In the genomic region with DNA sequence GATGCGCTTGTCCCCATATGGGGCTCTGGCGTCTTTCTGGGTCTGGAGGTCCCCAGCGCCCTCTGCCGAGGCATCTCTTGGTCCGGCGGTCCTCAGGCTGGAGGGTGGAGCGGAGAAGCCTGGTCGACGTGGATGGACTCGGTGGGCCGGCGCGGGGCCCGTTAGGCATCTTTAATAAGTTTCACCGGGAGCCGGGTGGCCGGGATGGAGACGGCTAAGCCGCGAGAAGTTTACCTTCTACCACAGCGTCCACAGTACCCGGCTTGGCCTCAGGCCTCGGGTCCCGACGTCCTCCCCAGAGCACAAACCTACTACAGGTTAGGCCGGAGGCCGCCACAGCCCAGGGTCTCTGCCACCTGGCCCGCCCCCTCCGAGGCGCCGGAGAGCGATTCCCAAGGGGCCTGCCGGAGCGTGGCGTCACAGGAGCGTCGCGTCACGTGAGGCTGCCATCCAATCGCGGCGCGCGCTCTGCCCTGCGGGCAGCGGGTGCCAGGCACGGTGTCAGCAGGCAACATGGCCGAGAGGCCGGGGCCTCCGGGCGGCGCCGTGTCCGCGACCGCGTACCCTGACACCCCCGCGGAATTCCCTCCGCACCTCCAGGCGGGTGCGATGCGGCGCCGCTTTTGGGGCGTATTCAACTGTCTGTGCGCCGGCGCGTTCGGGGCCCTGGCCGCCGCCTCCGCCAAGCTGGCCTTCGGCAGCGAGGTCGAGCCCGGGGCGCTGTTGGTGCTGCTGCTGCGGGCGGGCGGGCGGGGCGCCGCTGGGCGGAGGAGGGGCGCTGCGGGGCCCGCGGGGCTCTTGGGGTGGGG, we compare ENCODE assay signal across 8 cellular contexts. TPM values are rescaled to one million over a fixed set of nuclear protein-coding genes. Genes with fewer than 3 reads are reported as not detected.
DNase-seq lines count a peak whose midpoint lies in the region; ATAC-seq and TF ChIP-seq lines count a peak whose summit lies in the region.

A gene (plus strand): TSS at position 501 of the 809 bp plus-strand sequence. CDS start 13 bp downstream, at position 514.

- DNase-seq in Calu3 (peak; percentile 89), HT-29 (ENCODE audit: low spot score) (peak; percentile 79), OCI-M1 (lab: John Stamatoyannopoulos, UW) (peak; percentile 91)
- DNase-seq in activated T-cell treated with anti-CD3 and anti-CD28 coated beads, Interleukin-2, amount 50 U/mL, for 4 hours: peak; percentile 86
- DNase-seq in stimulated activated CD8-positive, alpha-beta memory T cell treated with anti-CD3 and anti-CD28 coated beads, Interleukin-7, amount 100 ng/mL, for 1 hour (ENCODE audit: low read depth in 2 of 2): peak; percentile 72 to 73

- H3K27me3 ChIP-seq in esophagus (ENCODE audit: control insufficient read depth in 1 of 2, insufficient read depth in 2 of 2, low read length in 2 of 2) (no peaks in the 10 kb centered on the region), mucosa of stomach (ENCODE audit: control insufficient read depth, insufficient read depth, low read length) (no peaks in the 10 kb centered on the region)

- H3K27ac ChIP-seq in esophagus (ENCODE audit: low read depth in 2 of 2, low read length in 1 of 2): peak within 1 kb of the TSS; percentile 94

- peak within 1 kb of the TSS; percentile 93 for H3K27ac Mint-ChIP-seq in Calu3 (ENCODE audit: unreplicated experiment)

- no peaks in the 10 kb centered on the region for H3K36me3 ChIP-seq in esophagus (ENCODE audit: control insufficient read depth in 2 of 2, insufficient read depth in 2 of 2, low read length in 1 of 2)
- H3K36me3 ChIP-seq in mucosa of stomach (ENCODE audit: control insufficient read depth, insufficient read depth, low read length): no peaks in the 10 kb centered on the region

- H3K9me3 ChIP-seq in esophagus (ENCODE audit: control insufficient read depth in 2 of 2, insufficient read depth in 1 of 2, low read depth in 1 of 2, low read length in 1 of 2) (no peaks in the 10 kb centered on the region), mucosa of stomach (ENCODE audit: control insufficient read depth, low read length) (no peaks in the 10 kb centered on the region)

- CTCF ChIA-PET in Calu3 (lab: Charles Lee): interaction anchor here (0.6 kb wide), 1 partner anchor 23 kb away, joined by 3 read pairs; no protein-coding TSS in a partner anchor

- peak within 1 kb of the TSS; percentile 86 for H3K9ac ChIP-seq in mucosa of stomach (ENCODE audit: low read length)

- ATAC-seq in GM19468 (IDR thresholded peaks at IDR 0.05; ENCODE audit: extremely low read depth, unreplicated experiment): peak; percentile 90
- peak; percentile 97 for ATAC-seq in activated T-cell treated with anti-CD3 and anti-CD28 coated beads, Interleukin-2, amount 50 U/mL, for 4 hours

- peaks cover 2% of the 10 kb centered on the region for H3K4me1 Mint-ChIP-seq in Calu3 (ENCODE audit: low read depth, unreplicated experiment)
- H3K4me1 Mint-ChIP-seq in activated T-cell treated with anti-CD3 and anti-CD28 coated beads, Interleukin-2, amount 50 U/mL, for 4 hours (ENCODE audit: low read depth): peaks cover 43% of the 10 kb centered on the region

- peak within 1 kb of the TSS; percentile 71 to 82 for H3K4me3 ChIP-seq in esophagus (ENCODE audit: low read depth in 1 of 2, low read length in 2 of 2)
- H3K4me3 ChIP-seq in mucosa of stomach (ENCODE audit: low read length): peak within 1 kb of the TSS; percentile 97

- WGBS in esophagus, 2 donors: 2 to 3% methylated on average over 48 to 90 of the region's 90 CpGs

- peak within 1 kb of the TSS; percentile 78 for H3K4me3 Mint-ChIP-seq in Calu3 (ENCODE audit: low read depth, unreplicated experiment)
- H3K4me3 Mint-ChIP-seq in activated T-cell treated with anti-CD3 and anti-CD28 coated beads, Interleukin-2, amount 50 U/mL, for 4 hours: peak within 1 kb of the TSS; percentile 90

- H3K9me3 Mint-ChIP-seq in Calu3 (ENCODE audit: low read depth, unreplicated experiment): no peaks in the 10 kb centered on the region
- no peaks in the 10 kb centered on the region for H3K9me3 Mint-ChIP-seq in activated T-cell treated with anti-CD3 and anti-CD28 coated beads, Interleukin-2, amount 50 U/mL, for 4 hours

- H3K4me1 ChIP-seq in esophagus (ENCODE audit: control insufficient read depth in 2 of 2, insufficient read depth in 2 of 2, low read length in 1 of 2): peaks cover 0 to 4% of the 10 kb centered on the region in 2 donors
- H3K4me1 ChIP-seq in mucosa of stomach (ENCODE audit: control insufficient read depth, insufficient read depth, low read length): peaks cover 7% of the 10 kb centered on the region

- intact Hi-C loops in Calu3 (cut with micrococcal nuclease; ENCODE audit: unreplicated experiment): no loop called here

- H3K36me3 Mint-ChIP-seq in Calu3 (ENCODE audit: insufficient read depth, unreplicated experiment): peaks cover 16% of the 10 kb centered on the region
- H3K36me3 Mint-ChIP-seq in activated T-cell treated with anti-CD3 and anti-CD28 coated beads, Interleukin-2, amount 50 U/mL, for 4 hours (ENCODE audit: insufficient read depth): peaks cover 1% of the 10 kb centered on the region

- TF ChIP-seq CTCF in Calu3 (IDR thresholded peaks at IDR 0.05; ENCODE audit: unreplicated experiment): no peak

- no peaks in the 10 kb centered on the region for H3K27me3 Mint-ChIP-seq in Calu3 (ENCODE audit: unreplicated experiment)
- H3K27me3 Mint-ChIP-seq in activated T-cell treated with anti-CD3 and anti-CD28 coated beads, Interleukin-2, amount 50 U/mL, for 4 hours (ENCODE audit: low read depth): no peaks in the 10 kb centered on the region

- BruUV-seq in Calu3 (replicated peaks; lab: Mats Ljungman, UMichigan): no TSS peak

RNA-seq across cellular contexts. Expression of the gene that starts here (rescaled TPM):
- 12.3 TPM in 2 replicates for total RNA-seq in Calu3 (2022)
- 8.8 and 9.3 TPM in 2 replicates for total RNA-seq in HT-29 (2014; rRNA removed; shearing (Covaris generic))
- total RNA-seq in activated T-cell treated with anti-CD3 and anti-CD28 coated beads, Interleukin-2, amount 50 U/mL, for 4 hours: 1 to 10 TPM; 4.9 to 6.1 (median 5.5) TPM
- 10 to 100 TPM in 1 of 2 donors, 1 to 10 TPM in 1; 8.3 to 10.9 TPM for polyA plus RNA-seq in esophagus

Comparison
In these comparisons a context has a peak if more than half of its experiments do, and no peak if none do; other contexts are left out.
1. Peak in every context shown above with its lines: DNase-seq, ATAC-seq, H3K4me3 ChIP-seq and H3K27ac ChIP-seq.